18 cellular contexts compared by ENCODE assay signal in the genomic region with DNA sequence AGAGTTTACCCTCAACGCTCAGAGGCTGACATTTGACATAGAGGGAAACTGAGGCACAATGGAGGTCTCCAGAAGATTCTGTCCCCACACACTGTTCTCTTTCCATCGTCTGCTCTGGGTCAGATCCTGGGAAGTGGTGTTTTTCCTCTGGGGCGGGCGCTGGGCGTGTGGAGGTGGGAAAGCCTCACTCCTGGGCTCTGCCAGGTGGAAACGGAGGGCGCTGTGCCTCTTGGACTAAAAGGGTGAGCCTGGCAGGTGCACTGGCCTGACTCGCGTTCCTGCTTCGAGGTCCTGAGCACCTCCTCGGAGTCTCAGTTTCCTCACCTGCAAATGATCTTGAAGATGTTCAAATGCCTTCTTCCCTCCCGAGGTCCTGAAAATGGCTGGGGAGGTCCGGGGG. TPM values are rescaled to one million over a fixed set of nuclear protein-coding genes. Genes with fewer than 3 reads are reported as not detected.
DNase-seq lines count a peak whose midpoint lies in the region; ATAC-seq, FAIRE-seq and TF ChIP-seq lines count a peak whose summit lies in the region.
"Had no signal": no experiment of that assay in that cellular context is flagged by ENCODE, and none has a peak within 500 bp of the region (broad histone marks: within the 10 kb centered on the region; RNA-seq: fewer than 3 reads in every experiment).

No MANE protein-coding gene starts in this region.

- no peak for ATAC-seq in natural killer cell treated with Interleukin-12 subunit alpha and Interleukin-12 subunit beta and Interleukin-15 and Interleukin-18, amount 100 ng/mL, for 72 hours
- ATAC-seq in natural killer cell (no peak), GM18873 (IDR thresholded peaks at IDR 0.05; ENCODE audit: low FRiP score, unreplicated experiment) (no peak)

- H3K4me2 ChIP-seq in H1 (ENCODE audit: insufficient read depth in 1 of 2, low read depth in 2 of 2, low read length in 2 of 2), result no peak overlapping the region
- H3K4me2 ChIP-seq: GM23338 had no signal

- FAIRE-seq in H1 (lab: Jason Lieb, UNC), result no peak
- FAIRE-seq: GM12891 had no signal

- CTCF ChIA-PET in H1 (lab: Charles Lee; ENCODE audit: partially characterized antibody), result no interaction called here

- H3K18ac ChIP-seq in H1 (ENCODE audit: extremely low read depth, low read length), result no peak overlapping the region

- no peaks in the 10 kb centered on the region for H3K27me3 Mint-ChIP-seq in natural killer cell treated with Interleukin-12 subunit alpha and Interleukin-12 subunit beta and Interleukin-15 and Interleukin-18, amount 100 ng/mL, for 72 hours
- H3K27me3 Mint-ChIP-seq in natural killer cell (ENCODE audit: low read depth in 2 of 2) (no peaks in the 10 kb centered on the region), endothelial cell (ENCODE audit: unreplicated experiment) (peaks cover 8% of the 10 kb centered on the region)
- H3K27me3 Mint-ChIP-seq: CD4-positive, alpha-beta T cell had no signal

- no peak overlapping the region for H2AFZ ChIP-seq in H1 (ENCODE audit: low read length)
- H2AFZ ChIP-seq: GM23338 had no signal

- no peaks in the 10 kb centered on the region for H3K79me2 ChIP-seq in H1 (ENCODE audit: control insufficient read depth in 1 of 2, insufficient read depth in 2 of 2, low read length in 2 of 2)

- H3K14ac ChIP-seq in H1 (ENCODE audit: insufficient read length), result no peak overlapping the region

- no peak overlapping the region for H2BK15ac ChIP-seq in H1 (ENCODE audit: low read length)

- no peak overlapping the region for H3K9ac ChIP-seq in H1 (replicated peaks in 1 of 4; ENCODE audit: extremely low read depth in 1 of 4, low read depth in 3 of 4, low read length in 3 of 4)

- no peaks in the 10 kb centered on the region for H3K9me3 Mint-ChIP-seq in natural killer cell treated with Interleukin-12 subunit alpha and Interleukin-12 subunit beta and Interleukin-15 and Interleukin-18, amount 100 ng/mL, for 72 hours
- no peaks in the 10 kb centered on the region for H3K9me3 Mint-ChIP-seq in natural killer cell
- no peaks in the 10 kb centered on the region for H3K9me3 Mint-ChIP-seq in endothelial cell (ENCODE audit: unreplicated experiment)
- H3K9me3 Mint-ChIP-seq: CD4-positive, alpha-beta T cell; GM23338; H9 had no signal

- no peak overlapping the region for H3K27ac Mint-ChIP-seq in natural killer cell treated with Interleukin-12 subunit alpha and Interleukin-12 subunit beta and Interleukin-15 and Interleukin-18, amount 100 ng/mL, for 72 hours
- H3K27ac Mint-ChIP-seq in natural killer cell (no peak overlapping the region), endothelial cell (ENCODE audit: unreplicated experiment) (no peak overlapping the region)
- H3K27ac Mint-ChIP-seq: CD4-positive, alpha-beta T cell; GM23338; H9 had no signal

- no peak for TF ChIP-seq EP300 in H1 (IDR thresholded peaks at IDR 0.05; ENCODE audit: borderline replicate concordance in 1 of 2, low read depth in 2 of 2, low read length in 2 of 2)

- H3K27me3 ChIP-seq in H1 (replicated peaks in 1 of 4; ENCODE audit: control insufficient read depth in 3 of 4, extremely low read depth in 1 of 4, insufficient read depth in 3 of 4, low read length in 3 of 4), result no peaks in the 10 kb centered on the region; a peak in 1 of 7 replicates

- peaks cover 6% of the 10 kb centered on the region; the same call in 1 of the 2 replicates for H3K23me2 ChIP-seq in H1 (ENCODE audit: low read depth, low read length)

- no peak overlapping the region for H2BK5ac ChIP-seq in H1 (ENCODE audit: low read depth, low read length)

- no peak overlapping the region for H2BK20ac ChIP-seq in H1 (ENCODE audit: low read length)

- peaks cover 0 to 4% of the 10 kb centered on the region in 2 experiments for H4K20me1 ChIP-seq in H1 (replicated peaks in 1 of 2; ENCODE audit: control insufficient read depth in 1 of 2, insufficient read depth in 2 of 2, low read length in 2 of 2)

- peaks cover 0 to 8% (median 3%) of the 10 kb centered on the region in 4 experiments; a peak in 3 of 7 replicates for H3K4me1 ChIP-seq in H1 (replicated peaks in 1 of 4; ENCODE audit: control insufficient read depth in 3 of 4, insufficient read depth in 4 of 4, low read length in 3 of 4)

- no peak for TF ChIP-seq RAD21 in H1 (IDR thresholded peaks at IDR 0.05 in 1 of 2, conservative IDR thresholded peaks at IDR 0.05 in 1 of 2; ENCODE audit: low read depth in 2 of 2, low read length in 2 of 2)

- TF ChIP-seq POLR2A in H1 (IDR thresholded peaks at IDR 0.05; ENCODE audit: control extremely low read depth in 1 of 2, low read depth in 2 of 2, low read length in 2 of 2), result no peak

- H4K91ac ChIP-seq in H1 (replicated peaks; ENCODE audit: insufficient read length, low read length), result no peak overlapping the region

- H3K79me1 ChIP-seq in H1 (ENCODE audit: low read depth, low read length), result no peaks in the 10 kb centered on the region

- TF ChIP-seq CTCF in natural killer cell (IDR thresholded peaks at IDR 0.05) (no peak), H1 (IDR thresholded peaks at IDR 0.05; ENCODE audit: control extremely low read depth in 1 of 3, insufficient read depth in 1 of 3, low read depth in 1 of 3, low read length in 3 of 3) (no peak), endothelial cell (IDR thresholded peaks at IDR 0.05; ENCODE audit: unreplicated experiment) (no peak)

- H3K36me3 ChIP-seq in H1 (ENCODE audit: control insufficient read depth in 2 of 4, insufficient read depth in 4 of 4, low read length in 3 of 4), result no peaks in the 10 kb centered on the region
- H3K36me3 ChIP-seq: BLaER1 treated with 17β-estradiol and CSF1 and Interleukin-3, amounts not matched to agents 10 nM and 100 nM had no signal

- no peak overlapping the region for H2BK120ac ChIP-seq in H1 (replicated peaks; ENCODE audit: low read depth, low read length)

- 0 out of 2 replicates have a peak overlapping the region, but pooled peaks have one; percentile 80 for H2BK12ac ChIP-seq in H1 (ENCODE audit: low read depth, low read length)

- H4K8ac ChIP-seq in H1 (ENCODE audit: extremely low read depth, insufficient read depth, low read length), result no peak overlapping the region; the same call in 1 of the 2 replicates

- POLR2A ChIA-PET in H1 (lab: Charles Lee; ENCODE audit: partially characterized antibody), result no interaction called here

- no peak overlapping the region for H3K27ac ChIP-seq in H1 (ENCODE audit: low read depth, low read length)
- H3K27ac ChIP-seq: BLaER1 treated with 17β-estradiol and CSF1 and Interleukin-3, amounts not matched to agents 10 nM and 100 nM had no signal

- H3K56ac ChIP-seq in H1 (replicated peaks; ENCODE audit: insufficient read length, low read depth, low read length), result no peak overlapping the region

- H4K5ac ChIP-seq in H1 (ENCODE audit: insufficient read length, low read depth, low read length), result no peak overlapping the region

- no peaks in the 10 kb centered on the region for H3K4me1 Mint-ChIP-seq in natural killer cell treated with Interleukin-12 subunit alpha and Interleukin-12 subunit beta and Interleukin-15 and Interleukin-18, amount 100 ng/mL, for 72 hours (ENCODE audit: low read depth in 2 of 2)
- no peaks in the 10 kb centered on the region for H3K4me1 Mint-ChIP-seq in natural killer cell
- no peaks in the 10 kb centered on the region for H3K4me1 Mint-ChIP-seq in endothelial cell (ENCODE audit: unreplicated experiment)

- H3K4ac ChIP-seq in H1 (replicated peaks; ENCODE audit: insufficient read length, low read depth, low read length), result no peak overlapping the region

- no peaks in the 10 kb centered on the region for H3K9me3 ChIP-seq in H1 (ENCODE audit: insufficient read depth in 2 of 2, low read depth in 1 of 2, low read length in 1 of 2)
- H3K9me3 ChIP-seq: BLaER1 treated with 17β-estradiol and CSF1 and Interleukin-3, amounts not matched to agents 10 nM and 100 nM had no signal

- peak; percentile 8 for DNase-seq in natural killer cell treated with Interleukin-12 subunit alpha and Interleukin-12 subunit beta and Interleukin-15 and Interleukin-18, amount 100 ng/mL, for 72 hours (ENCODE audit: low spot score)
- DNase-seq in natural killer cell (no peak), H1 (ENCODE audit: low read depth in 1 of 2, low spot score in 2 of 2) (no peak), posterior vena cava (ENCODE audit: low spot score) (peak; percentile 35), endothelial cell (ENCODE audit: low spot score) (no peak), NCI-H187 treated with DMSO at 0.1 percent for 48 hours (lab: John Stamatoyannopoulos, UW) (no peak), glomerular visceral epithelial cell (ENCODE audit: extremely low spot score) (no peak)
- DNase-seq: ACHN; Calu3; CD4-positive, alpha-beta T cell; DMS 273 treated with DMSO at 0.1 percent for 48 hours; H9 had no signal

- intact Hi-C loops in natural killer cell (cut with micrococcal nuclease) (no loop called here), posterior vena cava (cut with DNase I) (no loop called here)

- H3K4me3 Mint-ChIP-seq in natural killer cell treated with Interleukin-12 subunit alpha and Interleukin-12 subunit beta and Interleukin-15 and Interleukin-18, amount 100 ng/mL, for 72 hours, result no peak overlapping the region
- no peak overlapping the region for H3K4me3 Mint-ChIP-seq in natural killer cell
- no peak overlapping the region for H3K4me3 Mint-ChIP-seq in endothelial cell (ENCODE audit: unreplicated experiment)
- H3K4me3 Mint-ChIP-seq: CD4-positive, alpha-beta T cell; GM23338; H9 had no signal

- no peak overlapping the region for H3K4me3 ChIP-seq in H1 (ENCODE audit: extremely low read depth in 1 of 4, insufficient read depth in 2 of 4, low read depth in 3 of 4, low read length in 4 of 4)
- H3K4me3 ChIP-seq: BLaER1 treated with 17β-estradiol and CSF1 and Interleukin-3, amounts not matched to agents 10 nM and 100 nM; GM23338 had no signal

- H2AK5ac ChIP-seq in H1 (ENCODE audit: low read depth, low read length), result no peak overlapping the region

- H3K23ac ChIP-seq in H1 (ENCODE audit: insufficient read length), result no peak overlapping the region

- no peaks in the 10 kb centered on the region for H3K36me3 Mint-ChIP-seq in natural killer cell treated with Interleukin-12 subunit alpha and Interleukin-12 subunit beta and Interleukin-15 and Interleukin-18, amount 100 ng/mL, for 72 hours
- no peaks in the 10 kb centered on the region for H3K36me3 Mint-ChIP-seq in natural killer cell
- no peaks in the 10 kb centered on the region for H3K36me3 Mint-ChIP-seq in endothelial cell (ENCODE audit: low read depth, unreplicated experiment)

- WGBS in H1 (ENCODE audit: extremely low coverage in 1 of 2, insufficient coverage in 1 of 2, insufficient read length in 1 of 2, insufficient replicate concordance in 2 of 2, low coverage in 1 of 2, low lambda C conversion rate in 2 of 2, missing lambda C conversion rate in 1 of 2), 2 experiments, result 87% methylated on average over 13 of the region's 13 CpGs; no CpG with 5 or more reads in 1 of the 2 experiments

RNA-seq across cellular contexts. Expression of a gene that starts 25.7 kb away (rescaled TPM):
- total RNA-seq in natural killer cell treated with Interleukin-12 subunit alpha and Interleukin-12 subunit beta and Interleukin-15 and Interleukin-18, amount 100 ng/mL, for 72 hours, result not detected
- total RNA-seq in natural killer cell (10 to 100 TPM; 22.7 to 70.3 (median 26.9) TPM), posterior vena cava (10 to 100 TPM in 1 of 2 donors, 1 to 10 TPM in 1; 7.1 to 16.5 TPM), endothelial cell (ENCODE audit: unreplicated experiment) (not detected)
- total RNA-seq in H1 (2021; fragmentation: NEBNext Ultra II Directional; extraction: Animal tissue kit (Norgen Biotek cat#: 25700)), result not detected in 2 replicates
- not detected in 2 replicates for polyA plus RNA-seq in H1 (2011; rRNA removed)
- polyA plus RNA-seq in H1 (2011; cell fraction: cytosol; rRNA removed), result not detected
- polyA plus RNA-seq in H1 (2011; cell fraction: nucleus; rRNA removed), result not detected
- polyA plus RNA-seq in H1 (2012, experiment 1 of 2), result not detected in 4 replicates
- polyA plus RNA-seq in H1 (2012, experiment 2 of 2), result not detected
- not detected for polyA plus RNA-seq in H1 (2013, experiment 1 of 2)
- not detected for polyA plus RNA-seq in H1 (2013, experiment 2 of 2)
- not detected in 2 replicates for polyA minus RNA-seq in H1 (2011; rRNA and poly(A)+ RNA removed)
- polyA minus RNA-seq in H1 (2011; cell fraction: cytosol; rRNA and poly(A)+ RNA removed), result not detected
- polyA minus RNA-seq in H1 (2011; cell fraction: nucleus; rRNA and poly(A)+ RNA removed), result not detected
- total RNA-seq: A172, Calu3, Daoy, GM23338, H9 had no signal
- polyA plus RNA-seq: GM23338 had no signal

Comparison
In these comparisons a context has a peak if more than half of its experiments do, and no peak if none do; other contexts are left out.
1. DNase-seq: peak in natural killer cell treated with Interleukin-12 subunit alpha and Interleukin-12 subunit beta and Interleukin-15 and Interleukin-18, amount 100 ng/mL, for 72 hours (single experiment) and posterior vena cava (single experiment); none in natural killer cell (single experiment), H1 (0 of 2), endothelial cell (single experiment), NCI-H187 treated with DMSO at 0.1 percent for 48 hours (single experiment) and glomerular visceral epithelial cell (single experiment).